Comparison of ENCODE assay signal across 1 cellular context in the genomic region with DNA sequence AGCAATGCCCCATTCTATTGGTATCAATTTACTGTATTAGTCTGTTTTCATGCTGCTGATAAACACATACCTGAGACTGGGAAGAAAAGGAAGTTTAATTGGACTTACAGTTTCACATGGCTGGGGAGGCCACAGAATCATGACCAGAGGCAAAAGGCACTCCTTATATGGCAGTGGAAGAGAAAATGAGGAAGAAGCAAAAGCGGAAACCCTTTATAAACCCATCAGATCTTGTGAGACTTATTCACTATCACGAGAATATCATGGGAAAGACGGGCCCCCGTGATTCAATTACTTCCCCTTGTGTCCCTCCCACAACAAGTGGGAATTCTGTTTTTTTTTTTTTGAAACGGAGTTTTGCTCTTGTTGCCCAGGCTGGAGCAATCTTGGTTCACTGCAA.
TF ChIP-seq lines count a peak whose summit lies in the region.

No MANE protein-coding gene starts in this region.

TF ChIP-seq in GM12878, 131 proteins besides CTCF, POLR2A, EP300 and RAD21:
- TF ChIP-seq SRF (IDR thresholded peaks at IDR 0.05; ENCODE audit: low read depth in 2 of 2, low read length in 2 of 2) (peak; percentile 23 to 87; a peak in 2 of 4 replicates), SPI1 (IDR thresholded peaks at IDR 0.05; ENCODE audit: borderline replicate concordance, insufficient read depth, low read depth, low read length) (peak; percentile 43; the same call in 1 of the 2 replicates)
